ENCODE assay signal across 8 cellular contexts in genomic region chr22:20857838-20858614, GRCh38. TPM values are rescaled to one million over a fixed set of nuclear protein-coding genes. Genes with fewer than 3 reads are reported as not detected.
DNase-seq lines count a peak whose midpoint lies in the region; ATAC-seq and TF ChIP-seq lines count a peak whose summit lies in the region.

No MANE protein-coding gene starts in this region.

- H3K27ac ChIP-seq in gastrocnemius medialis = peak overlapping the region; percentile 83 to 91 (median 90)

- in situ Hi-C loops in gastrocnemius medialis (cut with MboI; ENCODE audit: low sequenced_read_pairs in 4 of 4) = no loop called here

- H3K27me3 Mint-ChIP-seq in brain = no peaks in the 10 kb centered on the region

- no peaks in the 10 kb centered on the region for H3K9me3 Mint-ChIP-seq in brain

- no peaks in the 10 kb centered on the region for H3K27me3 ChIP-seq in gastrocnemius medialis

- no peaks in the 10 kb centered on the region for H3K9me3 ChIP-seq in gastrocnemius medialis

- TF ChIP-seq POLR2A in gastrocnemius medialis (IDR thresholded peaks at IDR 0.05) = no peak

- peak overlapping the region; percentile 85 to 96 (median 93) for H3K27ac Mint-ChIP-seq in brain

- H3K4me1 Mint-ChIP-seq in brain = peaks cover 68% of the 10 kb centered on the region

- peaks cover 17 to 27% of the 10 kb centered on the region in 2 donors for H3K4me1 ChIP-seq in gastrocnemius medialis

- H3K4me3 ChIP-seq in iPS-11a (ENCODE audit: low read depth, low read length) (peak overlapping the region; percentile 88), gastrocnemius medialis (peak overlapping the region; percentile 68 to 93 (median 84))

- ATAC-seq in GM18508 (IDR thresholded peaks at IDR 0.05; ENCODE audit: insufficient read depth, unreplicated experiment) (peak; percentile 39), HG02885 (IDR thresholded peaks at IDR 0.05; ENCODE audit: poor library complexity, unreplicated experiment) (peak; percentile 50), gastrocnemius medialis (peak; percentile 58 to 61)

- H3K4me3 Mint-ChIP-seq in brain = peak overlapping the region; percentile 90 to 98 (median 91)

- TF ChIP-seq CTCF in brain (conservative IDR thresholded peaks at IDR 0.05) (no peak), gastrocnemius medialis (IDR thresholded peaks at IDR 0.05 in 4 of 5, conservative IDR thresholded peaks at IDR 0.05 in 1 of 5) (no peak)

- DNase-seq in NCI-H1694 (lab: John Stamatoyannopoulos, UW) (peak; percentile 49), UCSD-AML1 (lab: John Stamatoyannopoulos, UW; ENCODE audit: unreplicated experiment) (peak; percentile 92), gastrocnemius medialis (peak; percentile 67 to 69), cortex of kidney (lab: John Stamatoyannopoulos, UW) (no peak)

- peaks cover 26% of the 10 kb centered on the region for H3K36me3 Mint-ChIP-seq in brain

- intact Hi-C loops in gastrocnemius medialis (cut with DNase I; ENCODE audit: low total_unique reads) = loop anchor here (1.0 kb wide), 2 partner anchors 59 to 143 kb away; partner anchors contain the start of gene CRKL

- peaks cover 0 to 7% of the 10 kb centered on the region in 2 donors for H3K36me3 ChIP-seq in gastrocnemius medialis

RNA-seq across cellular contexts. Expression of gene PI4KA, which starts 0.6 kb away (rescaled TPM):
- polyA plus RNA-seq in brain (ENCODE audit: insufficient read depth, low read depth, low replicate concordance) = 133 TPM
- total RNA-seq in gastrocnemius medialis = 10 to 100 TPM; 40.1 to 59.7 (median 45.4) TPM

RNA-seq across cellular contexts. Expression of gene SNAP29, which starts 0.8 kb away (rescaled TPM):
- polyA plus RNA-seq in brain (ENCODE audit: insufficient read depth, low read depth, low replicate concordance) = 31.9 TPM
- total RNA-seq in gastrocnemius medialis = 10 to 100 TPM; 22.1 to 41.1 (median 28.7) TPM

RNA-seq across cellular contexts. Expression of gene CRKL, which starts 59.2 kb away (rescaled TPM):
- 39.0 TPM for polyA plus RNA-seq in brain (ENCODE audit: insufficient read depth, low read depth, low replicate concordance)
- total RNA-seq in gastrocnemius medialis = 100 to 1,000 TPM in 1 of 4 donors, 10 to 100 TPM in 3; 73.3 to 109 (median 84.7) TPM
